Comparison of ENCODE assay signal across 1 cellular context in the genomic region with DNA sequence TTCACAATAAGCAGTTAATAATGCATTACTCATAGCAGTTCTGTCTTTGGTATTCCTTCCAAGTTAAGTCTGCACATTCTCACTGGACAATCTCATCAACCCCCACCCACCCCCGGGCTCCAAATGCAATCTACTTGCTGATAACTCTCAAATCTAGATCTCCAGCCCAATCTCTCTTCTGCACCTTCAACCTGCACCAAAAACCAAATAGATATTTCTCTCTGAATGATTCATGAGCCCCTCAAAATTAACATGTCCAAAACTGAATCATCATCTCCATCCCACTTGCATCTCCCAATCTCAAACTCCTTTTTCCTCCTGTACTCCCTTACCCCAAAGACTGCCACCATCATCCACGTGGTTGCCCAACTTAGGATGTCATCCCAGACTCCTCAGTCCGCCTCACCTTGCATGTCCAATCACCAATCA.
TF ChIP-seq lines count a peak whose summit lies in the region.

No MANE protein-coding gene starts in this region.

TF ChIP-seq in K562, 482 proteins besides CTCF, POLR2A, EP300 and RAD21 (continued from another document and continues in another):
- TF ChIP-seq LCOR (CRISPR knock-in tag; IDR thresholded peaks at IDR 0.05) = 0 out of 2 replicates have a peak, but pooled peaks have one; percentile 22
- TF ChIP-seq TEAD4 (IDR thresholded peaks at IDR 0.05; ENCODE audit: low read length) = peak; percentile 64; the same call in 1 of the 2 replicates
- TF ChIP-seq TEAD4 (CRISPR knock-in tag; IDR thresholded peaks at IDR 0.05; ENCODE audit: borderline replicate concordance) = no peak
- no peak for TF ChIP-seq KDM2B (CRISPR knock-in tag; IDR thresholded peaks at IDR 0.05)
- TF ChIP-seq, protein P1, sequence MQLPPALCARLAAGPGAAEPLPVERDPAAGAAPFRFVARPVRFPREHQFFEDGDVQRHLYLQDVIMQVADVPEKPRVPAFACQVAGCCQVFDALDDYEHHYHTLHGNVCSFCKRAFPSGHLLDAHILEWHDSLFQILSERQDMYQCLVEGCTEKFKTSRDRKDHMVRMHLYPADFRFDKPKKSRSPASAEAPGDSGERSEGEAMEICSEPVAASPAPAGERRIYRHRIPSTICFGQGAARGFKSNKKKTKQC (CRISPR knock-in tag; IDR thresholded peaks at IDR 0.05) = no peak
- TF ChIP-seq NR3C1 (CRISPR knock-in tag; IDR thresholded peaks at IDR 0.05) = no peak
- no peak for TF ChIP-seq E2F6 (IDR thresholded peaks at IDR 0.05; ENCODE audit: borderline replicate concordance in 1 of 2, extremely low read depth in 1 of 2, insufficient read depth in 1 of 2, insufficient read length in 1 of 2, low read depth in 1 of 2, low read length in 1 of 2, poor library complexity in 1 of 2, severe bottlenecking in 1 of 2)
- TF ChIP-seq ZNF165 (CRISPR knock-in tag; IDR thresholded peaks at IDR 0.05; ENCODE audit: borderline replicate concordance) = no peak
- TF ChIP-seq HNRNPLL (IDR thresholded peaks at IDR 0.05; ENCODE audit: low read depth, low read length, poor library complexity, severe bottlenecking) = no peak
- no peak for TF ChIP-seq KHSRP (IDR thresholded peaks at IDR 0.05)
- TF ChIP-seq TAL1 (IDR thresholded peaks at IDR 0.05) = peak; percentile 54
- no peak for TF ChIP-seq GABPB2 (CRISPR knock-in tag; conservative IDR thresholded peaks at IDR 0.05)
- no peak for TF ChIP-seq RBM34 (IDR thresholded peaks at IDR 0.05; ENCODE audit: borderline replicate concordance, insufficient read depth, low read length)
- no peak for TF ChIP-seq DEAF1 (CRISPR knock-in tag; IDR thresholded peaks at IDR 0.05)
- TF ChIP-seq SMARCE1 (IDR thresholded peaks at IDR 0.05) = peak; percentile 42; the same call in 1 of the 2 replicates
- TF ChIP-seq FOXJ3 (CRISPR knock-in tag; IDR thresholded peaks at IDR 0.05) = no peak
- TF ChIP-seq ARID1B (IDR thresholded peaks at IDR 0.05) = peak; percentile 78
- TF ChIP-seq, protein P2, sequence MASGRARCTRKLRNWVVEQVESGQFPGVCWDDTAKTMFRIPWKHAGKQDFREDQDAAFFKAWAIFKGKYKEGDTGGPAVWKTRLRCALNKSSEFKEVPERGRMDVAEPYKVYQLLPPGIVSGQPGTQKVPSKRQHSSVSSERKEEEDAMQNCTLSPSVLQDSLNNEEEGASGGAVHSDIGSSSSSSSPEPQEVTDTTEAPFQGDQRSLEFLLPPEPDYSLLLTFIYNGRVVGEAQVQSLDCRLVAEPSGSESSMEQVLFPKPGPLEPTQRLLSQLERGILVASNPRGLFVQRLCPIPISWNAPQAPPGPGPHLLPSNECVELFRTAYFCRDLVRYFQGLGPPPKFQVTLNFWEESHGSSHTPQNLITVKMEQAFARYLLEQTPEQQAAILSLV (tag; IDR thresholded peaks at IDR 0.05) = no peak
- TF ChIP-seq, protein P3, sequence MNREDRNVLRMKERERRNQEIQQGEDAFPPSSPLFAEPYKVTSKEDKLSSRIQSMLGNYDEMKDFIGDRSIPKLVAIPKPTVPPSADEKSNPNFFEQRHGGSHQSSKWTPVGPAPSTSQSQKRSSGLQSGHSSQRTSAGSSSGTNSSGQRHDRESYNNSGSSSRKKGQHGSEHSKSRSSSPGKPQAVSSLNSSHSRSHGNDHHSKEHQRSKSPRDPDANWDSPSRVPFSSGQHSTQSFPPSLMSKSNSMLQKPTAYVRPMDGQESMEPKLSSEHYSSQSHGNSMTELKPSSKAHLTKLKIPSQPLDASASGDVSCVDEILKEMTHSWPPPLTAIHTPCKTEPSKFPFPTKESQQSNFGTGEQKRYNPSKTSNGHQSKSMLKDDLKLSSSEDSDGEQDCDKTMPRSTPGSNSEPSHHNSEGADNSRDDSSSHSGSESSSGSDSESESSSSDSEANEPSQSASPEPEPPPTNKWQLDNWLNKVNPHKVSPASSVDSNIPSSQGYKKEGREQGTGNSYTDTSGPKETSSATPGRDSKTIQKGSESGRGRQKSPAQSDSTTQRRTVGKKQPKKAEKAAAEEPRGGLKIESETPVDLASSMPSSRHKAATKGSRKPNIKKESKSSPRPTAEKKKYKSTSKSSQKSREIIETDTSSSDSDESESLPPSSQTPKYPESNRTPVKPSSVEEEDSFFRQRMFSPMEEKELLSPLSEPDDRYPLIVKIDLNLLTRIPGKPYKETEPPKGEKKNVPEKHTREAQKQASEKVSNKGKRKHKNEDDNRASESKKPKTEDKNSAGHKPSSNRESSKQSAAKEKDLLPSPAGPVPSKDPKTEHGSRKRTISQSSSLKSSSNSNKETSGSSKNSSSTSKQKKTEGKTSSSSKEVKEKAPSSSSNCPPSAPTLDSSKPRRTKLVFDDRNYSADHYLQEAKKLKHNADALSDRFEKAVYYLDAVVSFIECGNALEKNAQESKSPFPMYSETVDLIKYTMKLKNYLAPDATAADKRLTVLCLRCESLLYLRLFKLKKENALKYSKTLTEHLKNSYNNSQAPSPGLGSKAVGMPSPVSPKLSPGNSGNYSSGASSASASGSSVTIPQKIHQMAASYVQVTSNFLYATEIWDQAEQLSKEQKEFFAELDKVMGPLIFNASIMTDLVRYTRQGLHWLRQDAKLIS (CRISPR knock-in tag; IDR thresholded peaks at IDR 0.05) = no peak
- TF ChIP-seq, protein P4, sequence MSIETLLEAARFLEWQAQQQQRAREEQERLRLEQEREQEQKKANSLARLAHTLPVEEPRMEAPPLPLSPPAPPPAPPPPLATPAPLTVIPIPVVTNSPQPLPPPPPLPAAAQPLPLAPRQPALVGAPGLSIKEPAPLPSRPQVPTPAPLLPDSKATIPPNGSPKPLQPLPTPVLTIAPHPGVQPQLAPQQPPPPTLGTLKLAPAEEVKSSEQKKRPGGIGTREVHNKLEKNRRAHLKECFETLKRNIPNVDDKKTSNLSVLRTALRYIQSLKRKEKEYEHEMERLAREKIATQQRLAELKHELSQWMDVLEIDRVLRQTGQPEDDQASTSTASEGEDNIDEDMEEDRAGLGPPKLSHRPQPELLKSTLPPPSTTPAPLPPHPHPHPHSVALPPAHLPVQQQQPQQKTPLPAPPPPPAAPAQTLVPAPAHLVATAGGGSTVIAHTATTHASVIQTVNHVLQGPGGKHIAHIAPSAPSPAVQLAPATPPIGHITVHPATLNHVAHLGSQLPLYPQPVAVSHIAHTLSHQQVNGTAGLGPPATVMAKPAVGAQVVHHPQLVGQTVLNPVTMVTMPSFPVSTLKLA (conservative IDR thresholded peaks at IDR 0.05) = 0 out of 4 replicates have a peak, but pooled peaks of 1 of the 2 experiments have one; percentile 19
- no peak for TF ChIP-seq ZC3H11A (IDR thresholded peaks at IDR 0.05; ENCODE audit: low read depth, low read length)
- no peak for TF ChIP-seq PTRF (tag; IDR thresholded peaks at IDR 0.05)
- no peak for TF ChIP-seq ADNP (tag; IDR thresholded peaks at IDR 0.05)
- no peak for TF ChIP-seq ZSCAN29 (IDR thresholded peaks at IDR 0.05)
- TF ChIP-seq, protein P5, sequence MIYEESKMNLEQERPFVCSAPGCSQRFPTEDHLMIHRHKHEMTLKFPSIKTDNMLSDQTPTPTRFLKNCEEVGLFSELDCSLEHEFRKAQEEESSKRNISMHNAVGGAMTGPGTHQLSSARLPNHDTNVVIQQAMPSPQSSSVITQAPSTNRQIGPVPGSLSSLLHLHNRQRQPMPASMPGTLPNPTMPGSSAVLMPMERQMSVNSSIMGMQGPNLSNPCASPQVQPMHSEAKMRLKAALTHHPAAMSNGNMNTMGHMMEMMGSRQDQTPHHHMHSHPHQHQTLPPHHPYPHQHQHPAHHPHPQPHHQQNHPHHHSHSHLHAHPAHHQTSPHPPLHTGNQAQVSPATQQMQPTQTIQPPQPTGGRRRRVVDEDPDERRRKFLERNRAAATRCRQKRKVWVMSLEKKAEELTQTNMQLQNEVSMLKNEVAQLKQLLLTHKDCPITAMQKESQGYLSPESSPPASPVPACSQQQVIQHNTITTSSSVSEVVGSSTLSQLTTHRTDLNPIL (CRISPR knock-in tag; IDR thresholded peaks at IDR 0.05) = no peak
- no peak for TF ChIP-seq ZNF121 (CRISPR knock-in tag; conservative IDR thresholded peaks at IDR 0.05)
- TF ChIP-seq FOXO4 (CRISPR knock-in tag; IDR thresholded peaks at IDR 0.05) = no peak
- peak; percentile 27; the same call in 1 of the 2 replicates for TF ChIP-seq FOSL1 (tag; conservative IDR thresholded peaks at IDR 0.05)
- peak; percentile 49; the same call in 1 of the 2 replicates for TF ChIP-seq DPF2 (IDR thresholded peaks at IDR 0.05)
- peak; percentile 28 for TF ChIP-seq MTA2 (IDR thresholded peaks at IDR 0.05; ENCODE audit: low read depth)
- no peak for TF ChIP-seq XRCC5 (IDR thresholded peaks at IDR 0.05; ENCODE audit: low read depth, low read length)
- 0 out of 4 replicates have a peak, but pooled peaks of 1 of the 2 experiments have one; percentile 41 for TF ChIP-seq HDAC1 (IDR thresholded peaks at IDR 0.05)
- no peak for TF ChIP-seq SFPQ (IDR thresholded peaks at IDR 0.05; ENCODE audit: low read depth, low read length)
- TF ChIP-seq RFX7 (CRISPR knock-in tag; IDR thresholded peaks at IDR 0.05) = no peak
- TF ChIP-seq ZNF41 (CRISPR knock-in tag; conservative IDR thresholded peaks at IDR 0.05) = no peak
- no peak for TF ChIP-seq HSF4 (CRISPR knock-in tag; IDR thresholded peaks at IDR 0.05; ENCODE audit: borderline replicate concordance)
- TF ChIP-seq MCM2 (IDR thresholded peaks at IDR 0.05; ENCODE audit: low read depth) = no peak
- peak; percentile 29 to 47; a peak in 2 of 4 replicates for TF ChIP-seq KDM1A (IDR thresholded peaks at IDR 0.05)
- TF ChIP-seq EWSR1 (IDR thresholded peaks at IDR 0.05; ENCODE audit: borderline replicate concordance, low read depth, partially characterized antibody) = no peak
- TF ChIP-seq ZNF444 (CRISPR knock-in tag; IDR thresholded peaks at IDR 0.05) = no peak
- 0 out of 2 replicates have a peak, but pooled peaks have one; percentile 25 for TF ChIP-seq TCF3 (CRISPR knock-in tag; IDR thresholded peaks at IDR 0.05)
- TF ChIP-seq, protein P6, sequence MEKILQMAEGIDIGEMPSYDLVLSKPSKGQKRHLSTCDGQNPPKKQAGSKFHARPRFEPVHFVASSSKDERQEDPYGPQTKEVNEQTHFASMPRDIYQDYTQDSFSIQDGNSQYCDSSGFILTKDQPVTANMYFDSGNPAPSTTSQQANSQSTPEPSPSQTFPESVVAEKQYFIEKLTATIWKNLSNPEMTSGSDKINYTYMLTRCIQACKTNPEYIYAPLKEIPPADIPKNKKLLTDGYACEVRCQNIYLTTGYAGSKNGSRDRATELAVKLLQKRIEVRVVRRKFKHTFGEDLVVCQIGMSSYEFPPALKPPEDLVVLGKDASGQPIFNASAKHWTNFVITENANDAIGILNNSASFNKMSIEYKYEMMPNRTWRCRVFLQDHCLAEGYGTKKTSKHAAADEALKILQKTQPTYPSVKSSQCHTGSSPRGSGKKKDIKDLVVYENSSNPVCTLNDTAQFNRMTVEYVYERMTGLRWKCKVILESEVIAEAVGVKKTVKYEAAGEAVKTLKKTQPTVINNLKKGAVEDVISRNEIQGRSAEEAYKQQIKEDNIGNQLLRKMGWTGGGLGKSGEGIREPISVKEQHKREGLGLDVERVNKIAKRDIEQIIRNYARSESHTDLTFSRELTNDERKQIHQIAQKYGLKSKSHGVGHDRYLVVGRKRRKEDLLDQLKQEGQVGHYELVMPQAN (IDR thresholded peaks at IDR 0.05; ENCODE audit: borderline replicate concordance) = peak; percentile 38; the same call in 1 of the 2 replicates
- TF ChIP-seq EGR1 (conservative IDR thresholded peaks at IDR 0.05) = peak; percentile 74
- TF ChIP-seq TFAP4 (CRISPR knock-in tag; IDR thresholded peaks at IDR 0.05; ENCODE audit: borderline replicate concordance) = no peak
- peak; percentile 29; the same call in 1 of the 2 replicates for TF ChIP-seq NCOR1 (IDR thresholded peaks at IDR 0.05)
